Comparison of ENCODE assay signal across 14 cellular contexts in the genomic region with DNA sequence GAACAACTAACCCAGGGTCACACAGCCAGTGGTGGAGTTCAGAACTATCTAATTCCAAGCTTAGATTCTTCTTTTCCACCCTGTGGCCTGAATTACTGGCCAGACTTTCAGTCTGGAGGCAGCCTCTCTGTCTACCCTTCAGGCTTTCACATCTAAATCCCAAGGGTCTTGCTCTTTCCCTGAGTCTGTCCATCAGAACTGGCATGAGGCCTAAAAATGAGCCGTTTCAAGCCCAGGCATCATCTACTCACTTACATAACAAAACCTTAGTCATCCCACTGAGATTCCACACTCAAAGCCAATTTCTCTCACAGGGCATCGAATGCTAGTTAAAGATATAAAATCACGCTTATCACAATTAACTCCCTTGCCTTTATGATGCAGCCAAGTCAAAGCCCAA. TPM values are rescaled to one million over a fixed set of nuclear protein-coding genes. Genes with fewer than 3 reads are reported as not detected.
DNase-seq lines count a peak whose midpoint lies in the region; ATAC-seq lines count a peak whose summit lies in the region.
"Had no signal": no experiment of that assay in that cellular context is flagged by ENCODE, and none has a peak within 500 bp of the region (broad histone marks: within the 10 kb centered on the region; RNA-seq: fewer than 3 reads in every experiment).

No MANE protein-coding gene starts in this region.

- peak overlapping the region in 1 of 5 donors; percentile 78 for H3K4me3 ChIP-seq in subcutaneous abdominal adipose tissue (ENCODE audit: low read depth in 1 of 5, low read length in 5 of 5)
- H3K4me3 ChIP-seq: esophagus muscularis mucosa, transverse colon had no signal

- DNase-seq in GM04503 (ENCODE audit: low read depth) (peak; percentile 70), Right ventricle myocardium superior (peak; percentile 42), HUDEP-2 (lab: John Stamatoyannopoulos, UW; ENCODE audit: unreplicated experiment in 76 of 76) (no peak), anterior cingulate cortex (lab: John Stamatoyannopoulos, UW) (no peak), HuH-7 (ENCODE audit: low spot score) (no peak)
- DNase-seq in activated naive CD8-positive, alpha-beta T cell treated with anti-CD3 and anti-CD28 coated beads, Interleukin-2, amount 10 ng/mL, durations not matched to agents 7 days and 5 days: no peak
- DNase-seq: DMS153, NCI-H2029, OCI-M1, T-helper 9 cell, transverse colon had no signal

- ATAC-seq in activated naive CD8-positive, alpha-beta T cell treated with anti-CD3 and anti-CD28 coated beads, Interleukin-2, amount 10 ng/mL, durations not matched to agents 7 days and 5 days (ENCODE audit: low read depth): no peak
- peak; percentile 77 for ATAC-seq in Right ventricle myocardium superior (ENCODE audit: poor library complexity)

- POLR2A ChIA-PET in activated naive CD8-positive, alpha-beta T cell treated with anti-CD3 and anti-CD28 coated beads, Interleukin-2, amount 10 ng/mL, durations not matched to agents 7 days and 5 days (lab: Charles Lee): interaction anchor here (0.5 to 1.3 kb wide), 3 partner anchors 45 to 435 kb away, joined by 3 to 4 read pairs (median 3); no protein-coding TSS in a partner anchor

- H3K27ac Mint-ChIP-seq in activated naive CD8-positive, alpha-beta T cell treated with anti-CD3 and anti-CD28 coated beads, Interleukin-2, amount 10 ng/mL, durations not matched to agents 7 days and 5 days: peak overlapping the region; percentile 77
- H3K27ac Mint-ChIP-seq: brain had no signal

- H3K9ac ChIP-seq in subcutaneous abdominal adipose tissue (ENCODE audit: low read length in 5 of 5): peak overlapping the region in 1 of 5 donors; percentile 56

- H3K27ac ChIP-seq in subcutaneous abdominal adipose tissue (ENCODE audit: low read depth, low read length): peak overlapping the region; percentile 75

- intact Hi-C loops in Right ventricle myocardium superior (cut with DNase I): no loop called here

- H3K4me1 Mint-ChIP-seq in activated naive CD8-positive, alpha-beta T cell treated with anti-CD3 and anti-CD28 coated beads, Interleukin-2, amount 10 ng/mL, durations not matched to agents 7 days and 5 days: peaks cover 38% of the 10 kb centered on the region

- peaks cover 13% of the 10 kb centered on the region for H3K36me3 Mint-ChIP-seq in activated naive CD8-positive, alpha-beta T cell treated with anti-CD3 and anti-CD28 coated beads, Interleukin-2, amount 10 ng/mL, durations not matched to agents 7 days and 5 days
- H3K36me3 Mint-ChIP-seq: brain had no signal

- H3K4me1 ChIP-seq in subcutaneous abdominal adipose tissue (ENCODE audit: control insufficient read depth in 5 of 5, insufficient read depth in 5 of 5, low read length in 5 of 5): peaks cover 18 to 44% (median 43%) of the 10 kb centered on the region in 5 donors

- no peaks in the 10 kb centered on the region for H3K36me3 ChIP-seq in subcutaneous abdominal adipose tissue (ENCODE audit: control insufficient read depth in 5 of 5, insufficient read depth in 5 of 5, low read length in 5 of 5)
- H3K36me3 ChIP-seq: esophagus muscularis mucosa, transverse colon had no signal

- H3K4me3 Mint-ChIP-seq in activated naive CD8-positive, alpha-beta T cell treated with anti-CD3 and anti-CD28 coated beads, Interleukin-2, amount 10 ng/mL, durations not matched to agents 7 days and 5 days: peak overlapping the region; percentile 90

- peaks cover 41% of the 10 kb centered on the region for H3K27me3 Mint-ChIP-seq in activated naive CD8-positive, alpha-beta T cell treated with anti-CD3 and anti-CD28 coated beads, Interleukin-2, amount 10 ng/mL, durations not matched to agents 7 days and 5 days

- peaks cover 1% of the 10 kb centered on the region for H3K9me3 Mint-ChIP-seq in activated naive CD8-positive, alpha-beta T cell treated with anti-CD3 and anti-CD28 coated beads, Interleukin-2, amount 10 ng/mL, durations not matched to agents 7 days and 5 days

- no peaks in the 10 kb centered on the region for H3K9me3 ChIP-seq in subcutaneous abdominal adipose tissue (ENCODE audit: control insufficient read depth in 5 of 5, low read length in 5 of 5)
- H3K9me3 ChIP-seq: esophagus muscularis mucosa, transverse colon had no signal

- H3K27me3 ChIP-seq in subcutaneous abdominal adipose tissue (ENCODE audit: control insufficient read depth in 5 of 5, insufficient read depth in 4 of 5, low read length in 5 of 5): peaks cover 0 to 23% (median 17%) of the 10 kb centered on the region in 5 donors

RNA-seq across cellular contexts. Expression of gene PTGDR, which starts 1.3 kb away (rescaled TPM):
- 1 to 10 TPM; 2.6 to 3.1 TPM for total RNA-seq in activated naive CD8-positive, alpha-beta T cell treated with anti-CD3 and anti-CD28 coated beads, Interleukin-2, amount 10 ng/mL, durations not matched to agents 7 days and 5 days
- 0.89 TPM for total RNA-seq in Right ventricle myocardium superior

RNA-seq across cellular contexts. Expression of gene PTGER2, which starts 47.9 kb away (rescaled TPM):
- 100 to 1,000 TPM; 115 to 119 TPM for total RNA-seq in activated naive CD8-positive, alpha-beta T cell treated with anti-CD3 and anti-CD28 coated beads, Interleukin-2, amount 10 ng/mL, durations not matched to agents 7 days and 5 days
- total RNA-seq in Right ventricle myocardium superior: 0.65 TPM

Comparison
In these comparisons a context has a peak if more than half of its experiments do, and no peak if none do; other contexts are left out.
1. DNase-seq: peak in GM04503 (single experiment) and Right ventricle myocardium superior (single experiment); none in activated naive CD8-positive, alpha-beta T cell treated with anti-CD3 and anti-CD28 coated beads, Interleukin-2, amount 10 ng/mL, durations not matched to agents 7 days and 5 days (single experiment), HUDEP-2 (0 of 76), anterior cingulate cortex (0 of 58) and HuH-7 (single experiment).
2. RNA of gene PTGER2, which starts 47.9 kb away (total RNA-seq): 115 to 119 TPM in activated naive CD8-positive, alpha-beta T cell treated with anti-CD3 and anti-CD28 coated beads, Interleukin-2, amount 10 ng/mL, durations not matched to agents 7 days and 5 days; 0.65 TPM in Right ventricle myocardium superior (single experiment); every median in the first group is over 10 times any median in the second.